ENCODE assay signal across 7 cellular contexts in genomic region chr3:103705641-103706040, GRCh38.
"Had no signal": no experiment of that assay in that cellular context is flagged by ENCODE, and none has a peak within 500 bp of the region (broad histone marks: within the 10 kb centered on the region; RNA-seq: fewer than 3 reads in every experiment).

No MANE protein-coding gene starts in this region.

- H3K4me3 Mint-ChIP-seq: GM23338, H9 had no signal

- ATAC-seq: GM23338 had no signal

- FAIRE-seq: H1, H54, HTR-8/SVneo had no signal

- H3K9me3 Mint-ChIP-seq: GM23338, H9 had no signal

- H3K4me2 ChIP-seq: GM23338 had no signal

- H2AFZ ChIP-seq: GM23338 had no signal

- H3K4me1 Mint-ChIP-seq: GM23338, H9 had no signal

- DNase-seq: H9, HCEC 1CT, IMR-90 had no signal

- H3K4me3 ChIP-seq: GM23338 had no signal

- H3K27ac Mint-ChIP-seq: GM23338, H9 had no signal
